In the genomic region with DNA sequence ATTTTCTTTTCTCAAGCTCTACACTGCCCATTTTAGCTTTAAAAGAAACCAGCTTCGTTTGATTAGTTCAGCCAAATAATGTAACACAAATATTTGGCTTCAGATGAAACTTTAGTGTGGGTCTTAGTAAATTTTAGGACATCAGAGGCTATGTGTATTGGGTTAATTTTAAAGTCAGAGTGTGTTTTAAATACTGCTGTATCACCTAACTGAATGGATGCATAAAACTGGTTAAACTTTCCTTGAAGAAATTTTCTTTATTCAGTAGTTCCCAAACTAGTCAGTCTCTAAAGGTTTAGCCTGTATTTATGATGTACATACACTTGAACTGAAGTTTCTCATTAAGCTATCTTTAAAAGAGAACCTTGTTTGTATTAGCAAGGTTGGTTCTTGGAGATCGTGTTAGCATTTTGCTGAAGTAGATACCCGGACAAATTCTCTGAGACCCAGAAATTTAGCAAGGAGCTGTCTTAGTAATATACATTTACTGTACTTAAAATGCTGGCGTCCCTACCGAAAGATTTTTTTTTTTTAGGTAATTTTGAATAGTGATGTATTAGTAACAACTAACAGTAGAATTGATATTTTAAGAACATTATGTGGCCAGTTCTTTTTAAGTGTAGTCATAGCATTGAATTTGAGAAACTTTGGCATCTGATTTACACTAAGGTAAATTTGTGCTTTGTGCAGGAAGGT, we compare ENCODE assay signal across 8 cellular contexts. TPM values are rescaled to one million over a fixed set of nuclear protein-coding genes. Genes with fewer than 3 reads are reported as not detected.
DNase-seq lines count a peak whose midpoint lies in the region; ATAC-seq, FAIRE-seq and TF ChIP-seq lines count a peak whose summit lies in the region.

No MANE protein-coding gene starts in this region.

- CTCF ChIA-PET in naive thymus-derived CD4-positive, alpha-beta T cell (lab: Charles Lee) = interaction anchor here (0.5 to 1.2 kb wide), 2 partner anchors 19 to 20 kb away, joined by 4 to 5 read pairs; no protein-coding TSS in a partner anchor

- peak overlapping the region; percentile 84 for H3K27ac ChIP-seq in naive thymus-derived CD4-positive, alpha-beta T cell (ENCODE audit: low read depth, low read length)

- peaks cover 0 to 8% (median 0%) of the 10 kb centered on the region in 3 experiments for H3K36me3 ChIP-seq in naive thymus-derived CD4-positive, alpha-beta T cell (ENCODE audit: control insufficient read depth in 2 of 3, insufficient read depth in 3 of 3, low read length in 3 of 3)

- no peaks in the 10 kb centered on the region for H3K9me3 ChIP-seq in naive thymus-derived CD4-positive, alpha-beta T cell (ENCODE audit: control insufficient read depth in 2 of 3, low read length in 3 of 3)

- H3K4me3 ChIP-seq in AG10803 (ENCODE audit: low read length) (peak overlapping the region; percentile 87), LNCaP clone FGC (ENCODE audit: low read depth, low read length) (peak overlapping the region; percentile 78)
- peak overlapping the region; percentile 61 for H3K4me3 ChIP-seq in naive thymus-derived CD4-positive, alpha-beta T cell (ENCODE audit: low read length)

- TF ChIP-seq CTCF in AG10803 (conservative IDR thresholded peaks at IDR 0.05; ENCODE audit: low read length) (no peak), LNCaP clone FGC (IDR thresholded peaks at IDR 0.05; ENCODE audit: control insufficient read depth, extremely low read depth, insufficient read depth) (no peak)

- H3K4me1 Mint-ChIP-seq in naive thymus-derived CD4-positive, alpha-beta T cell = peaks cover 31 to 63% (median 44%) of the 10 kb centered on the region in 7 donors

- peak overlapping the region; percentile 87 to 99 (median 95) for H3K27ac Mint-ChIP-seq in naive thymus-derived CD4-positive, alpha-beta T cell

- peaks cover 0 to 12% (median 0%) of the 10 kb centered on the region in 5 donors for H3K27me3 Mint-ChIP-seq in naive thymus-derived CD4-positive, alpha-beta T cell

- POLR2A ChIA-PET in naive thymus-derived CD4-positive, alpha-beta T cell (lab: Charles Lee) = no interaction called here

- no peak for ATAC-seq in naive thymus-derived CD4-positive, alpha-beta T cell

- H3K9me3 Mint-ChIP-seq in naive thymus-derived CD4-positive, alpha-beta T cell = no peaks in the 10 kb centered on the region

- no peaks in the 10 kb centered on the region for H3K27me3 ChIP-seq in naive thymus-derived CD4-positive, alpha-beta T cell (ENCODE audit: control insufficient read depth in 2 of 2, insufficient read depth in 2 of 2, low read length in 2 of 2)

- no peaks in the 10 kb centered on the region for H3K36me3 Mint-ChIP-seq in naive thymus-derived CD4-positive, alpha-beta T cell

- peaks cover 10 to 14% of the 10 kb centered on the region in 2 donors for H3K4me1 ChIP-seq in naive thymus-derived CD4-positive, alpha-beta T cell (ENCODE audit: control insufficient read depth in 2 of 2, insufficient read depth in 2 of 2, low read length in 2 of 2)

- TF ChIP-seq POLR2A in GM12892 (IDR thresholded peaks at IDR 0.05; ENCODE audit: low read depth, low read length) = no peak

- intact Hi-C loops in naive thymus-derived CD4-positive, alpha-beta T cell (cut with micrococcal nuclease) = loop anchor here (5.0 to 10.0 kb wide), 9 partner anchors 87 to 1827 kb away; partner anchors contain the start of genes ATR (in 1 of the 2), CHST2 (in 1 of the 2), PLS1 (in 1 of the 2) and TFDP2 (in 1 of the 2)

- FAIRE-seq in GM12892 (lab: Jason Lieb, UNC) = no peak

- DNase-seq in AG10803 (ENCODE audit: low read depth) (no peak), LNCaP clone FGC (ENCODE audit: low read depth) (no peak), cerebellar cortex (ENCODE audit: low spot score) (peak; percentile 42), GM12892 (ENCODE audit: insufficient read length) (no peak), NCI-H1092 (lab: John Stamatoyannopoulos, UW) (no peak), COLO668 (lab: John Stamatoyannopoulos, UW; ENCODE audit: unreplicated experiment) (no peak)
- DNase-seq in naive thymus-derived CD4-positive, alpha-beta T cell = no peak
- no peak for DNase-seq in central memory CD4-positive, alpha-beta T cell

- H3K4me3 Mint-ChIP-seq in naive thymus-derived CD4-positive, alpha-beta T cell = peak overlapping the region; percentile 91 to 100 (median 96)

RNA-seq across cellular contexts. Expression of gene DIPK2A, which starts 2.7 kb away (rescaled TPM):
- 10 to 100 TPM; 11.7 to 29.2 (median 21.7) TPM for total RNA-seq in naive thymus-derived CD4-positive, alpha-beta T cell
- 1 to 10 TPM; 5.1 to 8.2 TPM for polyA plus RNA-seq in naive thymus-derived CD4-positive, alpha-beta T cell
- polyA plus RNA-seq in GM12892 (2012; ENCODE audit: missing spikeins) = 10.6 TPM
